38 cellular contexts compared by ENCODE assay signal in the genomic region with DNA sequence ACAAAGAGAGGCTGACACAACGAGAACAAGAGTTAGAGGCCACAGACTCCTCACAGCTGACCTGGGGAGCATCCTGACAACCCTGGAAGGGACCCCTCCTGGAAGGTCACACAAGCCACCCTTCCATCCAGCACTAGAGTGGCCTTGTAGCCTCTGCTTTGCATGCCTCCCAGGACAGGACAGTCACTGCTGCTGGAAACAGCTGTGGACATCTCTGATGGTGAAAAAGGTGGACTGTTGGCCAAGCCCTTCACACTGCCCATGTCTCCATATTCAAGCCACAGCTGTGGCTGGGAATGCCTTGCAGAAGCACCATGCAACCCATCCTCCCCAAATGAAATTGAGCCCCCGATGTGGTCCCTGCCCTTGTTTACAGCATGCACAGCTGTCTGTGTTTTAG.
"Had no signal": no experiment of that assay in that cellular context is flagged by ENCODE, and none has a peak within 500 bp of the region (broad histone marks: within the 10 kb centered on the region; RNA-seq: fewer than 3 reads in every experiment).

No MANE protein-coding gene starts in this region.

- H3K36me3 Mint-ChIP-seq: activated naive CD4-positive, alpha-beta T cell treated with anti-CD3 and anti-CD28 coated beads, Interleukin-2, amount 10 ng/mL, durations not matched to agents 7 days and 5 days; activated naive CD4-positive, alpha-beta T cell treated with anti-CD3 and anti-CD28 coated beads, Interleukin-2, amount 50 U/mL, for 24 hours; activated naive CD8-positive, alpha-beta T cell; activated naive CD8-positive, alpha-beta T cell treated with anti-CD3 and anti-CD28 coated beads for 36 hours; activated naive CD8-positive, alpha-beta T cell treated with anti-CD3 and anti-CD28 coated beads, Interleukin-2, amount 10 ng/mL, durations not matched to agents 7 days and 5 days; brain had no signal

- H3K27ac ChIP-seq: adrenal gland, ascending aorta, brain microvascular endothelial cell, breast epithelium, cardiac muscle cell had no signal

- H3K4me1 ChIP-seq: adrenal gland, ascending aorta, breast epithelium had no signal

- H3K27me3 Mint-ChIP-seq: activated naive CD4-positive, alpha-beta T cell treated with anti-CD3 and anti-CD28 coated beads, Interleukin-2, amount 10 ng/mL, durations not matched to agents 7 days and 5 days; activated naive CD8-positive, alpha-beta T cell treated with anti-CD3 and anti-CD28 coated beads, Interleukin-2, amount 10 ng/mL, durations not matched to agents 7 days and 5 days; activated naive CD8-positive, alpha-beta T cell treated with anti-CD3 and anti-CD28 coated beads, Interleukin-2, amount 50 U/mL, for 24 hours had no signal

- H3K4me1 Mint-ChIP-seq: activated naive CD4-positive, alpha-beta T cell treated with anti-CD3 and anti-CD28 coated beads, Interleukin-2, amount 10 ng/mL, durations not matched to agents 7 days and 5 days; activated naive CD4-positive, alpha-beta T cell treated with anti-CD3 and anti-CD28 coated beads, Interleukin-2, amount 50 U/mL, for 24 hours; activated naive CD8-positive, alpha-beta T cell treated with anti-CD3 and anti-CD28 coated beads for 36 hours; activated naive CD8-positive, alpha-beta T cell treated with anti-CD3 and anti-CD28 coated beads, Interleukin-2, amount 10 ng/mL, durations not matched to agents 7 days and 5 days; activated naive CD8-positive, alpha-beta T cell treated with anti-CD3 and anti-CD28 coated beads, Interleukin-2, amount 50 U/mL, for 24 hours; activated T-helper 17 cell treated with anti-CD3 and anti-CD28 coated beads, Interleukin-2, amount 50 U/mL, for 72 hours; brain; central memory CD8-positive, alpha-beta T cell had no signal

- H3K27ac Mint-ChIP-seq: activated naive CD4-positive, alpha-beta T cell treated with anti-CD3 and anti-CD28 coated beads for 36 hours; activated naive CD4-positive, alpha-beta T cell treated with anti-CD3 and anti-CD28 coated beads, Interleukin-2, amount 10 ng/mL, durations not matched to agents 7 days and 5 days; activated naive CD4-positive, alpha-beta T cell treated with anti-CD3 and anti-CD28 coated beads, Interleukin-2, amount 50 U/mL, for 24 hours; activated naive CD8-positive, alpha-beta T cell; activated naive CD8-positive, alpha-beta T cell treated with anti-CD3 and anti-CD28 coated beads for 36 hours; activated naive CD8-positive, alpha-beta T cell treated with anti-CD3 and anti-CD28 coated beads, Interleukin-2, amount 10 ng/mL, durations not matched to agents 7 days and 5 days; activated naive CD8-positive, alpha-beta T cell treated with anti-CD3 and anti-CD28 coated beads, Interleukin-2, amount 50 U/mL, for 24 hours; activated T-cell treated with anti-CD3 and anti-CD28 coated beads, Interleukin-2, amount 50 U/mL, for 24 hours; activated T-cell treated with anti-CD3 and anti-CD28 coated beads, Interleukin-2, amount 50 U/mL, for 72 hours; activated T-helper 1 cell treated with anti-CD3 and anti-CD28 coated beads, Interleukin-12 subunit alpha, Interleukin-12 subunit beta, Interleukin-2, Interleukin-4 antibody, amounts not matched to agents 30 ng/mL and 10 ng/mL and 1 ng/mL, durations not matched to agents 14 hours and 24 hours and 36 hours; activated T-helper 17 cell treated with anti-CD3 and anti-CD28 coated beads, Interleukin-2, amount 50 U/mL, for 72 hours; activated T-helper 2 cell treated with anti-CD3 and anti-CD28 coated beads, Interferon-gamma antibody, Interleukin-2, Interleukin-4, amounts not matched to agents 10 μg/mL and 5 μg/mL and 100 μg/mL, durations not matched to agents 14 hours and 24 hours and 36 hours; brain had no signal

- DNase-seq: activated effector memory CD4-positive, alpha-beta T cell treated with anti-CD3 and anti-CD28 coated beads, Interleukin-2, amount 50 U/mL, for 16 hours; activated effector memory CD4-positive, alpha-beta T cell treated with Interleukin-2 at 50 U/mL for 16 hours; activated gamma-delta T cell; activated gamma-delta T cell treated with Interleukin-2 at 50 U/mL for 16 hours; activated naive CD4-positive, alpha-beta T cell; activated naive CD4-positive, alpha-beta T cell treated with anti-CD3 and anti-CD28 coated beads for 36 hours; activated naive CD4-positive, alpha-beta T cell treated with anti-CD3 and anti-CD28 coated beads, Interleukin-2, amount 10 ng/mL, durations not matched to agents 7 days and 5 days; activated naive CD4-positive, alpha-beta T cell treated with anti-CD3 and anti-CD28 coated beads, Interleukin-2, amount 50 U/mL, for 16 hours; activated naive CD4-positive, alpha-beta T cell treated with Interleukin-2 at 50 U/mL for 16 hours; activated naive CD8-positive, alpha-beta T cell treated with anti-CD3 and anti-CD28 coated beads for 36 hours; activated naive CD8-positive, alpha-beta T cell treated with anti-CD3 and anti-CD28 coated beads, Interleukin-2, amount 10 ng/mL, durations not matched to agents 7 days and 5 days; activated naive CD8-positive, alpha-beta T cell treated with anti-CD3 and anti-CD28 coated beads, Interleukin-2, amount 50 U/mL, for 24 hours; activated T-cell treated with anti-CD3 and anti-CD28 coated beads for 4 hours; activated T-cell treated with anti-CD3 and anti-CD28 coated beads, Interleukin-2, amount 50 U/mL, for 1 hour; activated T-cell treated with anti-CD3 and anti-CD28 coated beads, Interleukin-2, amount 50 U/mL, for 24 hours; activated T-cell treated with anti-CD3 and anti-CD28 coated beads, Interleukin-2, amount 50 U/mL, for 4 hours; activated T-cell treated with anti-CD3 and anti-CD28 coated beads, Interleukin-2, amount 50 U/mL, for 48 hours; activated T-cell treated with anti-CD3 and anti-CD28 coated beads, Interleukin-2, amount 50 U/mL, for 72 hours; adrenal gland; amniotic stem cell; amygdala; anterior cingulate cortex; aorta; brain microvascular endothelial cell; caudate nucleus; central memory CD4-positive, alpha-beta T cell; cerebellar nuclear complex had no signal

- H3K36me3 ChIP-seq: adrenal gland, ascending aorta, brain microvascular endothelial cell, breast epithelium, cardiac muscle cell had no signal

- FAIRE-seq: astrocyte had no signal

- ATAC-seq: activated naive CD8-positive, alpha-beta T cell treated with anti-CD3 and anti-CD28 coated beads, Interleukin-2, amount 50 U/mL, for 24 hours; activated T-cell treated with anti-CD3 and anti-CD28 coated beads, Interleukin-2, amount 50 U/mL, for 4 hours; activated T-cell treated with anti-CD3 and anti-CD28 coated beads, Interleukin-2, amount 50 U/mL, for 72 hours; activated T-helper 17 cell treated with anti-CD3 and anti-CD28 coated beads, Interleukin-2, amount 50 U/mL, for 72 hours had no signal

- H3K9me3 ChIP-seq: adrenal gland, ascending aorta, breast epithelium had no signal

- H3K27me3 ChIP-seq: ascending aorta, brain microvascular endothelial cell, breast epithelium, cardiac muscle cell had no signal

- H3K9me3 Mint-ChIP-seq: activated naive CD4-positive, alpha-beta T cell treated with anti-CD3 and anti-CD28 coated beads for 36 hours; activated naive CD4-positive, alpha-beta T cell treated with anti-CD3 and anti-CD28 coated beads, Interleukin-2, amount 10 ng/mL, durations not matched to agents 7 days and 5 days; activated naive CD4-positive, alpha-beta T cell treated with anti-CD3 and anti-CD28 coated beads, Interleukin-2, amount 50 U/mL, for 24 hours; activated naive CD8-positive, alpha-beta T cell treated with anti-CD3 and anti-CD28 coated beads for 36 hours; activated naive CD8-positive, alpha-beta T cell treated with anti-CD3 and anti-CD28 coated beads, Interleukin-2, amount 10 ng/mL, durations not matched to agents 7 days and 5 days; activated naive CD8-positive, alpha-beta T cell treated with anti-CD3 and anti-CD28 coated beads, Interleukin-2, amount 50 U/mL, for 24 hours; activated T-cell treated with anti-CD3 and anti-CD28 coated beads, Interleukin-2, amount 50 U/mL, for 24 hours; activated T-cell treated with anti-CD3 and anti-CD28 coated beads, Interleukin-2, amount 50 U/mL, for 4 hours; activated T-cell treated with anti-CD3 and anti-CD28 coated beads, Interleukin-2, amount 50 U/mL, for 72 hours; activated T-helper 1 cell treated with anti-CD3 and anti-CD28 coated beads, Interleukin-12 subunit alpha, Interleukin-12 subunit beta, Interleukin-2, Interleukin-4 antibody, amounts not matched to agents 30 ng/mL and 10 ng/mL and 1 ng/mL, durations not matched to agents 14 hours and 24 hours and 36 hours; activated T-helper 17 cell treated with anti-CD3 and anti-CD28 coated beads, Interleukin-2, amount 50 U/mL, for 72 hours; activated T-helper 2 cell treated with anti-CD3 and anti-CD28 coated beads, Interferon-gamma antibody, Interleukin-2, Interleukin-4, amounts not matched to agents 10 μg/mL and 5 μg/mL and 100 μg/mL, durations not matched to agents 14 hours and 24 hours and 36 hours; central memory CD8-positive, alpha-beta T cell had no signal

- H3K4me3 Mint-ChIP-seq: activated naive CD4-positive, alpha-beta T cell treated with anti-CD3 and anti-CD28 coated beads for 36 hours; activated naive CD4-positive, alpha-beta T cell treated with anti-CD3 and anti-CD28 coated beads, Interleukin-2, amount 10 ng/mL, durations not matched to agents 7 days and 5 days; activated naive CD4-positive, alpha-beta T cell treated with anti-CD3 and anti-CD28 coated beads, Interleukin-2, amount 50 U/mL, for 24 hours; activated naive CD8-positive, alpha-beta T cell; activated naive CD8-positive, alpha-beta T cell treated with anti-CD3 and anti-CD28 coated beads for 36 hours; activated naive CD8-positive, alpha-beta T cell treated with anti-CD3 and anti-CD28 coated beads, Interleukin-2, amount 10 ng/mL, durations not matched to agents 7 days and 5 days; activated naive CD8-positive, alpha-beta T cell treated with anti-CD3 and anti-CD28 coated beads, Interleukin-2, amount 50 U/mL, for 24 hours; activated T-cell treated with anti-CD3 and anti-CD28 coated beads, Interleukin-2, amount 50 U/mL, for 24 hours; activated T-cell treated with anti-CD3 and anti-CD28 coated beads, Interleukin-2, amount 50 U/mL, for 4 hours; activated T-cell treated with anti-CD3 and anti-CD28 coated beads, Interleukin-2, amount 50 U/mL, for 72 hours; activated T-helper 1 cell treated with anti-CD3 and anti-CD28 coated beads, Interleukin-12 subunit alpha, Interleukin-12 subunit beta, Interleukin-2, Interleukin-4 antibody, amounts not matched to agents 30 ng/mL and 10 ng/mL and 1 ng/mL, durations not matched to agents 14 hours and 24 hours and 36 hours; activated T-helper 17 cell treated with anti-CD3 and anti-CD28 coated beads, Interleukin-2, amount 50 U/mL, for 72 hours; brain; central memory CD8-positive, alpha-beta T cell had no signal

- H3K4me3 ChIP-seq: adrenal gland, ascending aorta, breast epithelium, cardiac muscle cell had no signal
